ENCODE assay signal across 15 cellular contexts in the genomic region with DNA sequence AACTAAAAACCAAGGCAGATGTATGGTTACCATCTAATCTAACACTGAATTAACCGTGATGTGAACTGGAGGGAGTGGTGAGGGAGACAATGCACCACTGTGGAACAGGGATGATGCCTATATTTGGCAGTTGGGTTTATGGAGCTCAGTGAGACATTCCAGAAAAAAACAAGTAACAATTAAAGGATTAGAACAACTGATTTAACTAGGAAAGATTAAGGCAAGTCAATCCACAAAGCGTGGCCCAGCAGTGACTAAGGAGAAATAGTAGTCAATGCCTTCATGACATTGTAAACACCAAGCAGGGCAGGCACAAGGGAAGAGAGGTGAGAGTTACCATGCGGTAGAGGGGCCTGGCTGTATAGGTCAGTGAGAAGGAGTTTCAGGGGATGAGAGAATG. TPM values are rescaled to one million over a fixed set of nuclear protein-coding genes. Genes with fewer than 3 reads are reported as not detected.
"Had no signal": no experiment of that assay in that cellular context is flagged by ENCODE, and none has a peak within 500 bp of the region (broad histone marks: within the 10 kb centered on the region; RNA-seq: fewer than 3 reads in every experiment).

No MANE protein-coding gene starts in this region.

- ATAC-seq: body of pancreas; naive thymus-derived CD8-positive, alpha-beta T cell; T-cell had no signal

- DNase-seq: activated naive CD4-positive, alpha-beta T cell treated with anti-CD3 and anti-CD28 coated beads, Interleukin-2, amount 10 ng/mL, durations not matched to agents 7 days and 5 days; activated T-cell treated with anti-CD3 and anti-CD28 coated beads, Interleukin-2, amount 50 U/mL, for 48 hours; amniotic stem cell; body of pancreas; cerebellar nuclear complex; immature natural killer cell; naive thymus-derived CD8-positive, alpha-beta T cell; nucleus accumbens; stimulated activated CD4-positive, alpha-beta T cell treated with anti-CD3 and anti-CD28 coated beads, Interleukin-2, amount 100 ng/mL, for 24 hours; T-cell; T1000 had no signal

- H3K27ac Mint-ChIP-seq: activated naive CD4-positive, alpha-beta T cell treated with anti-CD3 and anti-CD28 coated beads, Interleukin-2, amount 10 ng/mL, durations not matched to agents 7 days and 5 days; dendritic cell treated with granulocyte-macrophage colony-stimulating factor and Interleukin-4, amounts not matched to agents 40 ng/mL and 50 ng/mL, for 4 days; progenitor cell of endocrine pancreas had no signal

- H3K9me3 ChIP-seq: body of pancreas had no signal

- H3K4me3 Mint-ChIP-seq: activated naive CD4-positive, alpha-beta T cell treated with anti-CD3 and anti-CD28 coated beads, Interleukin-2, amount 10 ng/mL, durations not matched to agents 7 days and 5 days; dendritic cell treated with granulocyte-macrophage colony-stimulating factor and Interleukin-4, amounts not matched to agents 40 ng/mL and 50 ng/mL, for 4 days; immature natural killer cell; naive thymus-derived CD8-positive, alpha-beta T cell; T-cell had no signal

- H3K27ac ChIP-seq: body of pancreas, VCaP had no signal

- H3K9me3 Mint-ChIP-seq: activated naive CD4-positive, alpha-beta T cell treated with anti-CD3 and anti-CD28 coated beads, Interleukin-2, amount 10 ng/mL, durations not matched to agents 7 days and 5 days; dendritic cell treated with granulocyte-macrophage colony-stimulating factor and Interleukin-4, amounts not matched to agents 40 ng/mL and 50 ng/mL, for 4 days; immature natural killer cell; naive thymus-derived CD8-positive, alpha-beta T cell; T-cell had no signal

- H3K4me1 Mint-ChIP-seq: T-cell had no signal

- H3K27me3 Mint-ChIP-seq: activated naive CD4-positive, alpha-beta T cell treated with anti-CD3 and anti-CD28 coated beads, Interleukin-2, amount 10 ng/mL, durations not matched to agents 7 days and 5 days; dendritic cell treated with granulocyte-macrophage colony-stimulating factor and Interleukin-4, amounts not matched to agents 40 ng/mL and 50 ng/mL, for 4 days; naive thymus-derived CD8-positive, alpha-beta T cell; progenitor cell of endocrine pancreas; T-cell had no signal

- H3K4me1 ChIP-seq: body of pancreas had no signal

- H3K27me3 ChIP-seq: body of pancreas had no signal

- H3K4me3 ChIP-seq: body of pancreas, lung had no signal

RNA-seq across cellular contexts. Expression of a gene that starts 38.1 kb away (rescaled TPM):
- polyA plus RNA-seq: naive thymus-derived CD8-positive, alpha-beta T cell had no signal
